7 cellular contexts compared by ENCODE assay signal in the genomic region with DNA sequence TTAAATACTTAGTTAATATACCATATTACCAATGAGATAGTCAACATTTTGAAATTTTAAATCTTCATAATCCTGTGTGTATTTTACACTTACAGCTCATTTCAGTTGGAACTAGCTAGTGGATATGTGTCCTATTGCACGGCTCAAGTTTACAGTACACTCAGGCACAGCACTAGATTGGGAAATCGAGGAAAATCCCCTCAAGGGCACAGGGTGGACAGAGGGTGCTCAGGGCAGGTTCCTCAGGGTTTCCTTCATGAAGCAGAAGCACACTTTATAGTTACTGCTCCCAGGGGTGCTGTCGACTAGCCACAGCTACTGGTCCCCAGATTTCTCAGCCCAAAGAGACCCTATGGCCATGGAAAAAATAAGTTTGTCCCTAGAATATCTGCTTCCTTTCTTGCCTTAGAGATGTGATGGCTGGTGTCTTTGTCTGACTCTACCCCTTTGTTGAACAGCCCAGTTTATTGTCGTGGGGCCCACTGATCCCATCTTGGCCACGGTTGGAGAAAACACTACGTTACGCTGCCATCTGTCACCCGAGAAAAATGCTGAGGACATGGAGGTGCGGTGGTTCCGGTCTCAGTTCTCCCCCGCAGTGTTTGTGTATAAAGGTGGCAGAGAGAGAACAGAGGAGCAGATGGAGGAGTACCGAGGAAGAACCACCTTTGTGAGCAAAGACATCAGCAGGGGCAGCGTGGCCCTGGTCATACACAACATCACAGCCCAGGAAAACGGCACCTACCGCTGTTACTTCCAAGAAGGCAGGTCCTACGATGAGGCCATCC.
DNase-seq lines count a peak whose midpoint lies in the region; ATAC-seq and TF ChIP-seq lines count a peak whose summit lies in the region.
"Had no signal": no experiment of that assay in that cellular context is flagged by ENCODE, and none has a peak within 500 bp of the region (broad histone marks: within the 10 kb centered on the region; RNA-seq: fewer than 3 reads in every experiment).

No MANE protein-coding gene starts in this region.

- H3K4me3 ChIP-seq in MM.1S (ENCODE audit: low read length): no peak overlapping the region
- peak overlapping the region; percentile 3 for H3K4me3 ChIP-seq in choroid plexus epithelial cell (ENCODE audit: low read depth, low read length)
- peak overlapping the region; percentile 85 for H3K4me3 ChIP-seq in skeletal muscle cell (ENCODE audit: low read depth, low read length)

- no peak overlapping the region for H3K27ac ChIP-seq in MM.1S (ENCODE audit: low read length)

- H2AFZ ChIP-seq in MM.1S (ENCODE audit: low read length): no peak overlapping the region

- no peaks in the 10 kb centered on the region for H3K9me2 ChIP-seq in MM.1S (replicated peaks; ENCODE audit: insufficient read depth, low read length)

- ATAC-seq in HG03175 (IDR thresholded peaks at IDR 0.05; ENCODE audit: unreplicated experiment): no peak

- no peaks in the 10 kb centered on the region for H3K9me3 ChIP-seq in MM.1S (replicated peaks; ENCODE audit: insufficient read depth, low read length)
- H3K9me3 ChIP-seq: right atrium auricular region had no signal

- TF ChIP-seq CTCF in MM.1S (IDR thresholded peaks at IDR 0.05; ENCODE audit: low read length) (no peak), choroid plexus epithelial cell (conservative IDR thresholded peaks at IDR 0.05; ENCODE audit: low read depth, low read length) (no peak)

- H3K27me3 ChIP-seq in MM.1S (replicated peaks; ENCODE audit: insufficient read depth, low read length): no peaks in the 10 kb centered on the region
- H3K27me3 ChIP-seq: right atrium auricular region had no signal

- 0 out of 2 replicates have a peak, but pooled peaks cover 12% of the 10 kb centered on the region for H3K4me1 ChIP-seq in MM.1S (ENCODE audit: low read length)

- no peak overlapping the region for H3K9ac ChIP-seq in MM.1S (ENCODE audit: low read length)

- peaks cover 8% of the 10 kb centered on the region for H3K36me3 ChIP-seq in MM.1S (replicated peaks; ENCODE audit: insufficient read depth, low read length)

- peak overlapping the region; percentile 47; the same call in 1 of the 2 replicates for H3K4me2 ChIP-seq in MM.1S (ENCODE audit: low read depth, low read length)

- H3F3A ChIP-seq in MM.1S (ENCODE audit: insufficient read depth, low read length): no peaks in the 10 kb centered on the region

- H4K20me1 ChIP-seq in MM.1S (ENCODE audit: insufficient read depth, low read length): no peaks in the 10 kb centered on the region

- DNase-seq in MM.1S (no peak), choroid plexus epithelial cell (ENCODE audit: low read depth) (peak; percentile 24), skeletal muscle cell (ENCODE audit: low read depth) (no peak), anterior cingulate cortex (lab: John Stamatoyannopoulos, UW) (no peak)
- DNase-seq in stimulated activated CD4-positive, alpha-beta T cell treated with anti-CD3 and anti-CD28 coated beads, Interleukin-2, amount 100 ng/mL, for 48 hours: no peak

- peaks cover 34% of the 10 kb centered on the region for H3K79me2 ChIP-seq in MM.1S (ENCODE audit: low read length)
